Comparison of ENCODE assay signal across 14 cellular contexts in genomic region chr15:35912196-35912595, GRCh38.
A peak's percentile ranks its signal among the peaks of the same experiment; 100 is the strongest.
DNase-seq lines count a peak whose midpoint lies in the region; ATAC-seq, FAIRE-seq and TF ChIP-seq lines count a peak whose summit lies in the region.
"Had no signal": no experiment of that assay in that cellular context is flagged by ENCODE, and none has a peak within 500 bp of the region (broad histone marks: within the 10 kb centered on the region; RNA-seq: fewer than 3 reads in every experiment).

No MANE protein-coding gene starts in this region.

- H3K27ac ChIP-seq in astrocyte (ENCODE audit: low read depth, low read length): no peak overlapping the region
- H3K27ac ChIP-seq: HL-60, neutrophil had no signal

- no peak overlapping the region for H2AFZ ChIP-seq in astrocyte (ENCODE audit: low read depth, low read length)

- no peak overlapping the region for H3K9ac ChIP-seq in astrocyte (ENCODE audit: low read length)

- H3K9me3 Mint-ChIP-seq in astrocyte (ENCODE audit: unreplicated experiment): no peaks in the 10 kb centered on the region

- no peak overlapping the region for H3K4me3 ChIP-seq in astrocyte (ENCODE audit: insufficient read depth, low read depth, low read length)
- no peak overlapping the region for H3K4me3 ChIP-seq in retinal pigment epithelial cell (ENCODE audit: low read length)

- no peaks in the 10 kb centered on the region for H3K27me3 Mint-ChIP-seq in astrocyte (ENCODE audit: low read depth, unreplicated experiment)
- H3K27me3 Mint-ChIP-seq: activated naive CD8-positive, alpha-beta T cell treated with anti-CD3 and anti-CD28 coated beads, Interleukin-2, amount 10 ng/mL, durations not matched to agents 7 days and 5 days had no signal

- no peak for FAIRE-seq in astrocyte (lab: Jason Lieb, UNC)
- FAIRE-seq: keratinocyte had no signal

- H3K27me3 ChIP-seq in astrocyte (ENCODE audit: insufficient read depth, low read length): no peaks in the 10 kb centered on the region
- H3K27me3 ChIP-seq: neutrophil had no signal

- H4K20me1 ChIP-seq in astrocyte (ENCODE audit: insufficient read depth, low read length): no peaks in the 10 kb centered on the region

- no peaks in the 10 kb centered on the region for H3K4me1 Mint-ChIP-seq in astrocyte (ENCODE audit: low read depth, unreplicated experiment)
- H3K4me1 Mint-ChIP-seq: activated naive CD8-positive, alpha-beta T cell treated with anti-CD3 and anti-CD28 coated beads, Interleukin-2, amount 10 ng/mL, durations not matched to agents 7 days and 5 days had no signal

- TF ChIP-seq CTCF in astrocyte (IDR thresholded peaks at IDR 0.05; ENCODE audit: insufficient read depth, low read depth, low read length) (peak; percentile 3), retinal pigment epithelial cell (conservative IDR thresholded peaks at IDR 0.05; ENCODE audit: low read depth, low read length) (peak; percentile 50)

- H3K4me3 Mint-ChIP-seq in astrocyte (ENCODE audit: unreplicated experiment): no peak overlapping the region
- H3K4me3 Mint-ChIP-seq: activated naive CD8-positive, alpha-beta T cell treated with anti-CD3 and anti-CD28 coated beads, Interleukin-2, amount 10 ng/mL, durations not matched to agents 7 days and 5 days had no signal

- H3K36me3 Mint-ChIP-seq in astrocyte (ENCODE audit: low read depth, unreplicated experiment): no peaks in the 10 kb centered on the region
- H3K36me3 Mint-ChIP-seq: activated naive CD8-positive, alpha-beta T cell treated with anti-CD3 and anti-CD28 coated beads, Interleukin-2, amount 10 ng/mL, durations not matched to agents 7 days and 5 days had no signal

- no peaks in the 10 kb centered on the region for H3K36me3 ChIP-seq in astrocyte (ENCODE audit: insufficient read depth, low read length)
- H3K36me3 ChIP-seq: neutrophil had no signal

- peaks cover 2% of the 10 kb centered on the region for H3K9me3 ChIP-seq in astrocyte (ENCODE audit: insufficient read depth, low read depth, low read length)
- H3K9me3 ChIP-seq: neutrophil had no signal

- no peak overlapping the region for H3K4me2 ChIP-seq in astrocyte (ENCODE audit: low read length)

- intact Hi-C loops in left cardiac atrium (cut with DNase I): loop anchor here (5.0 to 10.0 kb wide), 3 partner anchors 157 to 395 kb away; no protein-coding TSS in a partner anchor

- ATAC-seq in left cardiac atrium: peak; percentile 63 to 76
- ATAC-seq in GM21381 (IDR thresholded peaks at IDR 0.05; ENCODE audit: unreplicated experiment): no peak
- no peak for ATAC-seq in GM18861 (IDR thresholded peaks at IDR 0.05; ENCODE audit: unreplicated experiment)

- H3K4me1 ChIP-seq in astrocyte (ENCODE audit: insufficient read depth, low read length): no peaks in the 10 kb centered on the region

- H3K27ac Mint-ChIP-seq in astrocyte (ENCODE audit: unreplicated experiment): no peak overlapping the region
- H3K27ac Mint-ChIP-seq: activated naive CD8-positive, alpha-beta T cell treated with anti-CD3 and anti-CD28 coated beads, Interleukin-2, amount 10 ng/mL, durations not matched to agents 7 days and 5 days had no signal

- H3K79me2 ChIP-seq in astrocyte (ENCODE audit: insufficient read depth, low read length): no peaks in the 10 kb centered on the region

- peak; percentile 1 for DNase-seq in NCI-H1694 treated with DMSO at 0.1 percent for 48 hours (lab: John Stamatoyannopoulos, UW)
- no peak for DNase-seq in NCI-H1694 (lab: John Stamatoyannopoulos, UW)
- DNase-seq in astrocyte (ENCODE audit: low read depth): no peak
- DNase-seq in left cardiac atrium: no peak
- no peak for DNase-seq in retinal pigment epithelial cell (ENCODE audit: low read depth)
- no peak for DNase-seq in SKM-1 treated with dmso at 0.1 percent for 144 hours (lab: John Stamatoyannopoulos, UW; ENCODE audit: unreplicated experiment)
- DNase-seq: activated naive CD8-positive, alpha-beta T cell treated with anti-CD3 and anti-CD28 coated beads, Interleukin-2, amount 10 ng/mL, durations not matched to agents 7 days and 5 days; NCI-H1436 treated with DMSO at 0.1 percent for 48 hours; stimulated activated CD4-positive, alpha-beta T cell treated with anti-CD3 and anti-CD28 coated beads, Interleukin-4, amount 100 ng/mL, for 1 hour had no signal

Comparison
In these comparisons a context has a peak if more than half of its experiments do, and no peak if none do; other contexts are left out.
1. ATAC-seq: peak in left cardiac atrium (2 of 2); none in GM21381 (single experiment) and GM18861 (single experiment).